26 cellular contexts compared by ENCODE assay signal in genomic region chr10:92131271-92131820, GRCh38.
"Had no signal": no experiment of that assay in that cellular context is flagged by ENCODE, and none has a peak within 500 bp of the region (broad histone marks: within the 10 kb centered on the region; RNA-seq: fewer than 3 reads in every experiment).

No MANE protein-coding gene starts in this region.

- DNase-seq: activated B cell treated with CpG ODN at 0.5 μM for 24 hours; activated CD8-positive, alpha-beta memory T cell treated with anti-CD3 and anti-CD28 coated beads, Interleukin-2, amount 10 ng/mL, durations not matched to agents 7 days and 5 days; activated CD8-positive, alpha-beta T cell treated with anti-CD3 and anti-CD28 coated beads, Interleukin-2, amount 10 ng/mL, durations not matched to agents 7 days and 5 days; activated naive CD8-positive, alpha-beta T cell treated with anti-CD3 and anti-CD28 coated beads, Interleukin-2, amount 50 U/mL, for 24 hours; activated T-cell treated with anti-CD3 and anti-CD28 coated beads, Interleukin-2, amount 50 U/mL, for 48 hours; amygdala; effector CD8-positive, alpha-beta T cell; erythroblast; head of caudate nucleus; hippocampal formation; kidney; lower lobe of right lung; mesenchymal stem cell; naive thymus-derived CD8-positive, alpha-beta T cell; nucleus accumbens; pancreas; psoas muscle; right cardiac atrium; stimulated activated CD4-positive, alpha-beta T cell treated with anti-CD3 and anti-CD28 coated beads, Interleukin-2, amount 100 ng/mL, for 48 hours; stimulated activated naive CD4-positive, alpha-beta T cell treated with Interleukin-2 at 50 U/mL for 16 hours; T-helper 2 cell; testis; transverse colon had no signal

- H3K9me3 ChIP-seq: breast epithelium, gastroesophageal sphincter, lower lobe of right lung, pancreas, psoas muscle, testis, transverse colon had no signal

- FAIRE-seq: endometrium, kidney, pancreas had no signal

- H3K4me3 ChIP-seq: breast epithelium, gastroesophageal sphincter, lower lobe of right lung, pancreas, psoas muscle, testis, transverse colon had no signal

- ATAC-seq: activated CD8-positive, alpha-beta memory T cell treated with anti-CD3 and anti-CD28 coated beads, Interleukin-2, amount 10 ng/mL, durations not matched to agents 7 days and 5 days; activated CD8-positive, alpha-beta T cell treated with anti-CD3 and anti-CD28 coated beads, Interleukin-2, amount 10 ng/mL, durations not matched to agents 7 days and 5 days; activated naive CD8-positive, alpha-beta T cell treated with anti-CD3 and anti-CD28 coated beads, Interleukin-2, amount 50 U/mL, for 24 hours; gastroesophageal sphincter; lower lobe of right lung; naive thymus-derived CD8-positive, alpha-beta T cell; right cardiac atrium had no signal

- H3K36me3 ChIP-seq: breast epithelium, lower lobe of right lung, pancreas, transverse colon had no signal

- H3K27me3 ChIP-seq: breast epithelium, gastroesophageal sphincter, pancreas, testis, transverse colon had no signal

- H3K4me1 ChIP-seq: breast epithelium, lower lobe of right lung, testis, transverse colon had no signal

- H3K27ac ChIP-seq: breast epithelium, gastroesophageal sphincter, lower lobe of right lung, pancreas, psoas muscle, testis, transverse colon had no signal
